10 cellular contexts compared by ENCODE assay signal in the genomic region with DNA sequence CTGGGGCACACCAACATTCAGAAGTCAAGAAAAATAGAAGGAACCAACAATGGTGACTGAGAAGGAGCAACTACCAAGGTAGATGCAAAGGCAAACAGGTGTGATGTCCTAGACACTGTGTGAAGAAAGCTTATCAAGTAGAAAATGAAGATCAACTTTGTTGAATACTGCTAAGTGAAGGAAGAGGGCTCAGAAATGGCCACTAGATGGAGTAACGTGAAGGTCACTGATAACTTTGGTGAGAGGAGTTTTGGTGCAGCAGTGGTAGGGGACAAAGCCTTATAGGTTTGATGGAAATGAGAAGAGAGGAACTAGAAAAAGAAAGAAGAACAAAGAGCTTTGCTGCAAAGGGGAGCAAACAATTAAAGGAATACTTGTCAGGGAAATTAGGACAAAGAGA. TPM values are rescaled to one million over a fixed set of nuclear protein-coding genes. Genes with fewer than 3 reads are reported as not detected.
DNase-seq lines count a peak whose midpoint lies in the region; ATAC-seq and TF ChIP-seq lines count a peak whose summit lies in the region.
"Had no signal": no experiment of that assay in that cellular context is flagged by ENCODE, and none has a peak within 500 bp of the region (broad histone marks: within the 10 kb centered on the region; RNA-seq: fewer than 3 reads in every experiment).

No MANE protein-coding gene starts in this region.

- H3K27me3 ChIP-seq in SU-DHL-6 (ENCODE audit: low read length) (no peaks in the 10 kb centered on the region), dorsolateral prefrontal cortex (peaks cover 0 to 66% (median 19%) of the 10 kb centered on the region in 45 donors)

- ATAC-seq in HG03342 (IDR thresholded peaks at IDR 0.05; ENCODE audit: unreplicated experiment) (peak; percentile 56), left colon (peak; percentile 52), GM21529 (IDR thresholded peaks at IDR 0.05; ENCODE audit: unreplicated experiment) (no peak)

- H3K79me2 ChIP-seq in SU-DHL-6 (ENCODE audit: insufficient read depth, low read length) = no peaks in the 10 kb centered on the region

- no peak overlapping the region for H3K9ac ChIP-seq in SU-DHL-6 (ENCODE audit: low read length)

- DNase-seq in DMS53 treated with DMSO at 0.1 percent for 48 hours (lab: John Stamatoyannopoulos, UW; ENCODE audit: unreplicated experiment) (peak; percentile 41), left colon (no peak), hepatic stellate cell (ENCODE audit: low spot score) (no peak), dorsolateral prefrontal cortex (no peak)
- DNase-seq in activated CD4-positive, alpha-beta T cell treated with anti-CD3 and anti-CD28 coated beads for 1 hour = no peak
- DNase-seq: activated CD4-positive, alpha-beta T cell treated with anti-CD3 and anti-CD28 coated beads, Interleukin-2, amount 50 U/mL, for 1 hour had no signal

- no peaks in the 10 kb centered on the region for H3F3A ChIP-seq in SU-DHL-6 (ENCODE audit: insufficient read depth)

- intact Hi-C loops in left colon (cut with DNase I, micrococcal nuclease) = no loop called here
- intact Hi-C loops in dorsolateral prefrontal cortex (cut with DNase I) = no loop called here

- H3K36me3 ChIP-seq in SU-DHL-6 (ENCODE audit: low read length) = no peaks in the 10 kb centered on the region
- H3K36me3 ChIP-seq: HAP-1 had no signal

- no peak overlapping the region for H3K4me2 ChIP-seq in SU-DHL-6 (ENCODE audit: low read depth, low read length, poor library complexity, severe bottlenecking)

- H3K9me2 ChIP-seq in SU-DHL-6 (replicated peaks; ENCODE audit: insufficient read depth, low read length) = no peaks in the 10 kb centered on the region

- H2AFZ ChIP-seq in SU-DHL-6 (ENCODE audit: low read depth, low read length, severe bottlenecking) = no peak overlapping the region

- no peaks in the 10 kb centered on the region for H3K9me3 ChIP-seq in SU-DHL-6 (ENCODE audit: insufficient read depth, low read length)
- H3K9me3 ChIP-seq: HAP-1 had no signal

- H3K4me3 ChIP-seq in SU-DHL-6 (ENCODE audit: insufficient read depth, low read length, poor library complexity, severe bottlenecking) (no peak overlapping the region), dorsolateral prefrontal cortex (no peak overlapping the region)
- H3K4me3 ChIP-seq: HAP-1 had no signal

- H4K20me1 ChIP-seq in SU-DHL-6 (ENCODE audit: low read depth, low read length) = no peaks in the 10 kb centered on the region

- TF ChIP-seq CTCF in SU-DHL-6 (IDR thresholded peaks at IDR 0.05; ENCODE audit: insufficient read depth, low read length, poor library complexity, severe bottlenecking) = peak; percentile 27
- peak in 14 of 56 donors; percentile 9 to 40 (median 16) for TF ChIP-seq CTCF in dorsolateral prefrontal cortex (IDR thresholded peaks at IDR 0.05 in 54 of 56, conservative IDR thresholded peaks at IDR 0.05 in 2 of 56; ENCODE audit: low read depth in 1 of 56, partially characterized antibody in 56 of 56)

- H3K27ac ChIP-seq in SU-DHL-6 (ENCODE audit: low read depth, low read length) (no peak overlapping the region), dorsolateral prefrontal cortex (no peak overlapping the region)

RNA-seq across cellular contexts. Expression of a gene that starts 23.5 kb away (rescaled TPM):
- total RNA-seq in left colon (1 to 10 TPM; 1.5 to 5.8 TPM), dorsolateral prefrontal cortex (1 to 10 TPM in 4 of 120 experiments, under 1 TPM in 36, not detected in 80; 0.26 to 1.5 (median 0.51) TPM)

RNA-seq across cellular contexts. Expression of a gene that starts 48.6 kb away (rescaled TPM):
- total RNA-seq in left colon (10 to 100 TPM in 1 of 2 donors, 1 to 10 TPM in 1; 7.8 to 14.1 TPM), dorsolateral prefrontal cortex (10 to 100 TPM in 116 of 120 experiments, 1 to 10 TPM in 4; 8.2 to 33.6 (median 16.5) TPM)
